In genomic region chr6:170080169-170080827, GRCh38 we compare ENCODE assay signal across 20 cellular contexts.
DNase-seq lines count a peak whose midpoint lies in the region; ATAC-seq and TF ChIP-seq lines count a peak whose summit lies in the region.
"Had no signal": no experiment of that assay in that cellular context is flagged by ENCODE, and none has a peak within 500 bp of the region (broad histone marks: within the 10 kb centered on the region; RNA-seq: fewer than 3 reads in every experiment).

No MANE protein-coding gene starts in this region.

- H3K27me3 ChIP-seq in left ventricle myocardium inferior (ENCODE audit: low read depth) = peaks cover 16% of the 10 kb centered on the region
- peaks cover 0 to 17% (median 12%) of the 10 kb centered on the region in 3 donors for H3K27me3 ChIP-seq in stomach
- H3K27me3 ChIP-seq in vagina = no peaks in the 10 kb centered on the region
- H3K27me3 ChIP-seq: BE2C had no signal

- no peak for ATAC-seq in activated CD8-positive, alpha-beta memory T cell treated with anti-CD3 and anti-CD28 coated beads, Interleukin-2, amount 10 ng/mL, durations not matched to agents 7 days and 5 days
- ATAC-seq in natural killer cell = no peak
- ATAC-seq: activated T-cell treated with anti-CD3 and anti-CD28 coated beads, Interleukin-2, amount 50 U/mL, for 72 hours; HCT116; naive thymus-derived CD4-positive, alpha-beta T cell had no signal

- TF ChIP-seq CTCF in left ventricle myocardium inferior (IDR thresholded peaks at IDR 0.05; ENCODE audit: borderline replicate concordance) (no peak), natural killer cell (IDR thresholded peaks at IDR 0.05) (no peak), stomach (IDR thresholded peaks at IDR 0.05) (no peak), progenitor cell of endocrine pancreas (IDR thresholded peaks at IDR 0.05; ENCODE audit: unreplicated experiment) (no peak), vagina (IDR thresholded peaks at IDR 0.05) (no peak)

- no peak for DNase-seq in activated CD8-positive, alpha-beta memory T cell treated with anti-CD3 and anti-CD28 coated beads, Interleukin-2, amount 10 ng/mL, durations not matched to agents 7 days and 5 days
- DNase-seq in activated CD8-positive, alpha-beta memory T cell treated with anti-CD3 and anti-CD28 coated beads, Interleukin-2, amount 50 U/mL, for 48 hours = no peak
- peak; percentile 2 for DNase-seq in left ventricle myocardium inferior
- peak; percentile 11 for DNase-seq in natural killer cell
- peak; percentile 18 for DNase-seq in stomach
- DNase-seq in progenitor cell of endocrine pancreas (ENCODE audit: low spot score, unreplicated experiment) = no peak
- DNase-seq in DMS53 treated with DMSO at 0.1 percent for 48 hours (lab: John Stamatoyannopoulos, UW; ENCODE audit: unreplicated experiment) = no peak
- DNase-seq in vagina (ENCODE audit: extremely low spot score in 2 of 2) = no peak
- DNase-seq: activated CD4-positive, alpha-beta memory T cell treated with anti-CD3 and anti-CD28 coated beads for 36 hours; activated T-cell treated with anti-CD3 and anti-CD28 coated beads, Interleukin-2, amount 50 U/mL, for 72 hours; BE2C; COR-L47; immature natural killer cell; Kasumi-1; NCI-H187 treated with DMSO at 0.1 percent for 48 hours; NCI-H226 had no signal

- peak overlapping the region; percentile 52 for H3K27ac Mint-ChIP-seq in activated CD8-positive, alpha-beta memory T cell treated with anti-CD3 and anti-CD28 coated beads, Interleukin-2, amount 10 ng/mL, durations not matched to agents 7 days and 5 days
- H3K27ac Mint-ChIP-seq in natural killer cell (no peak overlapping the region), progenitor cell of endocrine pancreas (no peak overlapping the region)
- H3K27ac Mint-ChIP-seq: activated CD4-positive, alpha-beta memory T cell treated with anti-CD3 and anti-CD28 coated beads for 36 hours; activated T-cell treated with anti-CD3 and anti-CD28 coated beads, Interleukin-2, amount 50 U/mL, for 72 hours; immature natural killer cell; T-helper 1 cell treated with Interleukin-12 subunit alpha and Interleukin-12 subunit beta and Interleukin-4 antibody, amounts not matched to agents 30 μg/mL and 1 μg/mL, for 36 hours had no signal

- WGBS in stomach, 5 donors = 66 to 83% (median 72%) methylated on average over 19 to 24 of the region's 24 CpGs

- no peaks in the 10 kb centered on the region for H3K36me3 Mint-ChIP-seq in activated CD8-positive, alpha-beta memory T cell treated with anti-CD3 and anti-CD28 coated beads, Interleukin-2, amount 10 ng/mL, durations not matched to agents 7 days and 5 days
- H3K36me3 Mint-ChIP-seq in natural killer cell (no peaks in the 10 kb centered on the region), progenitor cell of endocrine pancreas (ENCODE audit: insufficient read depth) (peaks cover 2% of the 10 kb centered on the region)
- H3K36me3 Mint-ChIP-seq: activated CD4-positive, alpha-beta memory T cell treated with anti-CD3 and anti-CD28 coated beads for 36 hours; immature natural killer cell; naive thymus-derived CD4-positive, alpha-beta T cell had no signal

- peaks cover 18% of the 10 kb centered on the region for H3K27me3 Mint-ChIP-seq in activated CD8-positive, alpha-beta memory T cell treated with anti-CD3 and anti-CD28 coated beads, Interleukin-2, amount 10 ng/mL, durations not matched to agents 7 days and 5 days
- H3K27me3 Mint-ChIP-seq in natural killer cell (ENCODE audit: low read depth in 2 of 2) = peaks cover 7 to 18% of the 10 kb centered on the region in 2 donors
- H3K27me3 Mint-ChIP-seq in progenitor cell of endocrine pancreas = peaks cover 13% of the 10 kb centered on the region
- H3K27me3 Mint-ChIP-seq: activated CD4-positive, alpha-beta memory T cell treated with anti-CD3 and anti-CD28 coated beads for 36 hours had no signal

- TF ChIP-seq POLR2A in stomach (IDR thresholded peaks at IDR 0.05) (no peak), vagina (IDR thresholded peaks at IDR 0.05) (no peak)

- H3K9me3 ChIP-seq in left ventricle myocardium inferior (replicated peaks) (no peaks in the 10 kb centered on the region), stomach (no peaks in the 10 kb centered on the region), vagina (no peaks in the 10 kb centered on the region)
- H3K9me3 ChIP-seq: BE2C, heart left ventricle had no signal

- H3K4me3 ChIP-seq in left ventricle myocardium inferior (no peak overlapping the region), stomach (no peak overlapping the region), vagina (no peak overlapping the region)
- H3K4me3 ChIP-seq: heart left ventricle had no signal

- H3K4me1 ChIP-seq in left ventricle myocardium inferior (no peaks in the 10 kb centered on the region), stomach (peaks cover 0 to 5% (median under 1%) of the 10 kb centered on the region in 4 donors), vagina (no peaks in the 10 kb centered on the region)
- H3K4me1 ChIP-seq: BE2C, heart left ventricle had no signal

- no peak overlapping the region for H3K27ac ChIP-seq in left ventricle myocardium inferior (replicated peaks)
- no peak overlapping the region for H3K27ac ChIP-seq in stomach
- H3K27ac ChIP-seq in vagina = no peak overlapping the region
- H3K27ac ChIP-seq: heart left ventricle had no signal

- peaks cover 19% of the 10 kb centered on the region for H3K4me1 Mint-ChIP-seq in activated CD8-positive, alpha-beta memory T cell treated with anti-CD3 and anti-CD28 coated beads, Interleukin-2, amount 10 ng/mL, durations not matched to agents 7 days and 5 days
- H3K4me1 Mint-ChIP-seq in natural killer cell = peaks cover 11 to 18% of the 10 kb centered on the region in 2 donors
- H3K4me1 Mint-ChIP-seq in progenitor cell of endocrine pancreas (ENCODE audit: low read depth) = peaks cover 5% of the 10 kb centered on the region

- no peaks in the 10 kb centered on the region for H3K36me3 ChIP-seq in left ventricle myocardium inferior
- H3K36me3 ChIP-seq in stomach = no peaks in the 10 kb centered on the region
- H3K36me3 ChIP-seq in vagina = no peaks in the 10 kb centered on the region
- H3K36me3 ChIP-seq: BE2C, heart left ventricle had no signal

- CTCF ChIA-PET in activated CD8-positive, alpha-beta memory T cell treated with anti-CD3 and anti-CD28 coated beads, Interleukin-2, amount 10 ng/mL, durations not matched to agents 7 days and 5 days (lab: Charles Lee) = no interaction called here

- TF ChIP-seq EP300 in stomach (IDR thresholded peaks at IDR 0.05) = no peak

- H3K4me3 Mint-ChIP-seq in activated CD8-positive, alpha-beta memory T cell treated with anti-CD3 and anti-CD28 coated beads, Interleukin-2, amount 10 ng/mL, durations not matched to agents 7 days and 5 days = no peak overlapping the region
- no peak overlapping the region for H3K4me3 Mint-ChIP-seq in natural killer cell
- H3K4me3 Mint-ChIP-seq in progenitor cell of endocrine pancreas (ENCODE audit: low read depth) = no peak overlapping the region
- H3K4me3 Mint-ChIP-seq: activated CD4-positive, alpha-beta memory T cell treated with anti-CD3 and anti-CD28 coated beads for 36 hours; activated T-cell treated with anti-CD3 and anti-CD28 coated beads, Interleukin-2, amount 50 U/mL, for 72 hours; naive thymus-derived CD4-positive, alpha-beta T cell; T-helper 1 cell treated with Interleukin-12 subunit alpha and Interleukin-12 subunit beta and Interleukin-4 antibody, amounts not matched to agents 30 μg/mL and 1 μg/mL, for 36 hours had no signal

- peaks cover 4% of the 10 kb centered on the region for H3K9me3 Mint-ChIP-seq in activated CD8-positive, alpha-beta memory T cell treated with anti-CD3 and anti-CD28 coated beads, Interleukin-2, amount 10 ng/mL, durations not matched to agents 7 days and 5 days (ENCODE audit: low read depth)
- H3K9me3 Mint-ChIP-seq in natural killer cell (peaks cover 0 to 4% of the 10 kb centered on the region in 2 donors), progenitor cell of endocrine pancreas (ENCODE audit: low read depth) (peaks cover 5% of the 10 kb centered on the region)
- H3K9me3 Mint-ChIP-seq: activated CD4-positive, alpha-beta memory T cell treated with anti-CD3 and anti-CD28 coated beads for 36 hours; immature natural killer cell; T-helper 1 cell treated with Interleukin-12 subunit alpha and Interleukin-12 subunit beta and Interleukin-4 antibody, amounts not matched to agents 30 μg/mL and 1 μg/mL, for 36 hours had no signal

- intact Hi-C loops in left ventricle myocardium inferior (cut with micrococcal nuclease) = no loop called here
- intact Hi-C loops in natural killer cell (cut with micrococcal nuclease) = no loop called here
- intact Hi-C loops in stomach (cut with DNase I; ENCODE audit: low total_unique reads) = no loop called here
- intact Hi-C loops in vagina (cut with DNase I) = no loop called here

Comparison
In these comparisons a context has a peak if more than half of its experiments do, and no peak if none do; other contexts are left out.
1. DNase-seq: peak in left ventricle myocardium inferior (single experiment), natural killer cell (single experiment) and stomach (single experiment); none in activated CD8-positive, alpha-beta memory T cell treated with anti-CD3 and anti-CD28 coated beads, Interleukin-2, amount 10 ng/mL, durations not matched to agents 7 days and 5 days (single experiment), activated CD8-positive, alpha-beta memory T cell treated with anti-CD3 and anti-CD28 coated beads, Interleukin-2, amount 50 U/mL, for 48 hours (single experiment), progenitor cell of endocrine pancreas (single experiment), DMS53 treated with DMSO at 0.1 percent for 48 hours (single experiment) and vagina (0 of 2).